Comparison of ENCODE assay signal across 9 cellular contexts in genomic region chr2:150528861-150529801, GRCh38. TPM values are rescaled to one million over a fixed set of nuclear protein-coding genes. Genes with fewer than 3 reads are reported as not detected.
DNase-seq lines count a peak whose midpoint lies in the region; ATAC-seq and TF ChIP-seq lines count a peak whose summit lies in the region.
"Had no signal": no experiment of that assay in that cellular context is flagged by ENCODE, and none has a peak within 500 bp of the region (broad histone marks: within the 10 kb centered on the region; RNA-seq: fewer than 3 reads in every experiment).

No MANE protein-coding gene starts in this region.

- H3K27ac Mint-ChIP-seq in mesothelial cell of epicardium = peak overlapping the region; percentile 90
- H3K27ac Mint-ChIP-seq in activated naive CD4-positive, alpha-beta T cell treated with anti-CD3 and anti-CD28 coated beads, Interleukin-2, amount 10 ng/mL, durations not matched to agents 7 days and 5 days = no peak overlapping the region
- H3K27ac Mint-ChIP-seq: activated B cell treated with CpG ODN at 0.5 μM for 24 hours had no signal

- H3K27ac ChIP-seq in RWPE1 = no peak overlapping the region

- peak; percentile 85 for DNase-seq in RWPE1 (ENCODE audit: low spot score)
- no peak for DNase-seq in mesothelial cell of epicardium (ENCODE audit: low spot score in 2 of 2, unreplicated experiment in 2 of 2)
- no peak for DNase-seq in cardiac septum (ENCODE audit: low spot score)
- no peak for DNase-seq in germinal center (ENCODE audit: low spot score)
- DNase-seq in 8988T = no peak
- DNase-seq in activated naive CD4-positive, alpha-beta T cell treated with anti-CD3 and anti-CD28 coated beads, Interleukin-2, amount 10 ng/mL, durations not matched to agents 7 days and 5 days = no peak
- DNase-seq: activated B cell treated with CpG ODN at 0.5 μM for 24 hours had no signal

- H3K36me3 Mint-ChIP-seq in mesothelial cell of epicardium = peaks cover 3% of the 10 kb centered on the region
- H3K36me3 Mint-ChIP-seq in activated naive CD4-positive, alpha-beta T cell treated with anti-CD3 and anti-CD28 coated beads, Interleukin-2, amount 10 ng/mL, durations not matched to agents 7 days and 5 days = no peaks in the 10 kb centered on the region

- H3K4me1 Mint-ChIP-seq in mesothelial cell of epicardium = peaks cover 53% of the 10 kb centered on the region
- no peaks in the 10 kb centered on the region for H3K4me1 Mint-ChIP-seq in activated naive CD4-positive, alpha-beta T cell treated with anti-CD3 and anti-CD28 coated beads, Interleukin-2, amount 10 ng/mL, durations not matched to agents 7 days and 5 days
- H3K4me1 Mint-ChIP-seq: activated B cell treated with CpG ODN at 0.5 μM for 24 hours had no signal

- CTCF ChIA-PET in RWPE1 (lab: Yijun Ruan, JAX) = interaction anchor here (0.5 to 0.6 kb wide), 4 partner anchors 39 to 891 kb away, joined by 3 to 5 read pairs (median 3); no protein-coding TSS in a partner anchor
- CTCF ChIA-PET in activated naive CD4-positive, alpha-beta T cell treated with anti-CD3 and anti-CD28 coated beads, Interleukin-2, amount 10 ng/mL, durations not matched to agents 7 days and 5 days (lab: Charles Lee) = no interaction called here

- POLR2A ChIA-PET in RWPE1 (lab: Yijun Ruan, JAX; ENCODE audit: low non-redundant PET) = no interaction called here

- H3K9me3 Mint-ChIP-seq in mesothelial cell of epicardium = peaks cover 4% of the 10 kb centered on the region
- no peaks in the 10 kb centered on the region for H3K9me3 Mint-ChIP-seq in activated naive CD4-positive, alpha-beta T cell treated with anti-CD3 and anti-CD28 coated beads, Interleukin-2, amount 10 ng/mL, durations not matched to agents 7 days and 5 days
- H3K9me3 Mint-ChIP-seq: activated B cell treated with CpG ODN at 0.5 μM for 24 hours had no signal

- H3K27me3 Mint-ChIP-seq in mesothelial cell of epicardium (ENCODE audit: low read depth) = no peaks in the 10 kb centered on the region
- no peaks in the 10 kb centered on the region for H3K27me3 Mint-ChIP-seq in activated naive CD4-positive, alpha-beta T cell treated with anti-CD3 and anti-CD28 coated beads, Interleukin-2, amount 10 ng/mL, durations not matched to agents 7 days and 5 days
- H3K27me3 Mint-ChIP-seq: activated B cell treated with CpG ODN at 0.5 μM for 24 hours had no signal

- intact Hi-C loops in cardiac septum (cut with DNase I) = no loop called here

- ATAC-seq in GM18870 (IDR thresholded peaks at IDR 0.05; ENCODE audit: unreplicated experiment) = peak; percentile 96
- peak; percentile 91 for ATAC-seq in HG02970 (IDR thresholded peaks at IDR 0.05; ENCODE audit: low FRiP score, unreplicated experiment)

- TF ChIP-seq CTCF in RWPE1 (conservative IDR thresholded peaks at IDR 0.05; ENCODE audit: low read depth) (no peak), mesothelial cell of epicardium (IDR thresholded peaks at IDR 0.05; ENCODE audit: unreplicated experiment) (no peak)

- H3K4me3 Mint-ChIP-seq in mesothelial cell of epicardium = no peak overlapping the region
- no peak overlapping the region for H3K4me3 Mint-ChIP-seq in activated naive CD4-positive, alpha-beta T cell treated with anti-CD3 and anti-CD28 coated beads, Interleukin-2, amount 10 ng/mL, durations not matched to agents 7 days and 5 days
- H3K4me3 Mint-ChIP-seq: activated B cell treated with CpG ODN at 0.5 μM for 24 hours had no signal

RNA-seq across cellular contexts. Expression of gene RND3, which starts 41.7 kb away (rescaled TPM):
- 140 to 145 TPM (median 144 TPM) in 3 replicates for total RNA-seq in mesothelial cell of epicardium
- 46.9 TPM for total RNA-seq in cardiac septum
- total RNA-seq: activated B cell treated with CpG ODN at 0.5 μM for 24 hours had no signal
